ENCODE assay signal across 1 cellular context in the genomic region with DNA sequence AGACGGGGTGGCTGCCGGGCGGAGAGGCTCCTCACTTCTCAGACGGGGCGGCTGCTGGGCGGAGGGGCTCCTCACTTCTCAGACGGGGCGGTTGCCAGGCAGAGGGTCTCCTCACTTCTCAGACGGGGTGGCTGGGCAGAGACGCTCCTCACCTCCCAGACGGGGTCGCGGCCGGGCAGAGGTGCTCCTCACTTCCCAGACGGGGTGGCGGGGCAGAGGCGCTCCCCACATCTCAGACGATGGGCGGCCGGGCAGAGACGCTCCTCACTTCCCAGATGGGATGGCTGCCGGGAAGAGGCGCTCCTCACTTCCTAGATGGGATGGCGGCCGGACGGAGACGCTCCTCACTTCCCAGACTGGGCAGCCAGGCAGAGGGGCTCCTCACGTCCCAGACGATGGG. TPM values are rescaled to one million over a fixed set of nuclear protein-coding genes. Genes with fewer than 3 reads are reported as not detected.
"Had no signal": no experiment of that assay in that cellular context is flagged by ENCODE, and none has a peak within 500 bp of the region (broad histone marks: within the 10 kb centered on the region; RNA-seq: fewer than 3 reads in every experiment).

No MANE protein-coding gene starts in this region.

RNA-seq across cellular contexts. Expression of a gene that starts 21.2 kb away (rescaled TPM):
- polyA plus RNA-seq: mammary epithelial cell had no signal
